37 cellular contexts compared by ENCODE assay signal in the genomic region with DNA sequence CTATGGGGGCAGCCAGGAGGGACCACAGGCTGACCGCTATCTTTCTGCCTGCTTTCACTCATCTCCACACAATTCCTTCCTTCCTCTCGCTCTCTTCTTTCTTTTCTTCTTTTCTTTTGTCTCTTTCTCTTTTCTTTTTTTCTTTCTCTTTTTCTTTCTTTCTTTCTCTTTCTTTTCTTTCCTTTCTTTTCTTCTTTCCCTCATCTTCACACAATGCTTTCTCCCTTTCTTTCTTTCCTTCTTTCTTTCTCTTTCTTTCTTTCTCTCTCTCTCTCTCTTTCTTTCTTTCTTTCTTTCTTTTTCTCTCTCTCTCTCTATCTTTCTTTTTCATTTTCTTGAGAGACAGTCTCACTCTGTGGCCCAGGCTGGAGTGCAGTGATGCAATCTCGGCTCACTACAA. TPM values are rescaled to one million over a fixed set of nuclear protein-coding genes. Genes with fewer than 3 reads are reported as not detected.
"Had no signal": no experiment of that assay in that cellular context is flagged by ENCODE, and none has a peak within 500 bp of the region (broad histone marks: within the 10 kb centered on the region; RNA-seq: fewer than 3 reads in every experiment).

No MANE protein-coding gene starts in this region.

- DNase-seq: activated CD4-positive, alpha-beta memory T cell treated with anti-CD3 and anti-CD28 coated beads, Interleukin-2, amount 10 ng/mL, durations not matched to agents 7 days and 5 days; activated CD4-positive, alpha-beta T cell treated with anti-CD3 and anti-CD28 coated beads for 1 hour; activated CD4-positive, alpha-beta T cell treated with anti-CD3 and anti-CD28 coated beads for 36 hours; activated CD4-positive, alpha-beta T cell treated with anti-CD3 and anti-CD28 coated beads for 48 hours; activated CD4-positive, alpha-beta T cell treated with anti-CD3 and anti-CD28 coated beads, Interleukin-2, amount 10 ng/mL, durations not matched to agents 7 days and 5 days; activated CD4-positive, alpha-beta T cell treated with anti-CD3 and anti-CD28 coated beads, Interleukin-2, amount 50 U/mL, for 48 hours; activated CD4-positive, CD25-positive, alpha-beta regulatory T cell; activated CD8-positive, alpha-beta memory T cell treated with anti-CD3 and anti-CD28 coated beads for 24 hours; activated CD8-positive, alpha-beta memory T cell treated with anti-CD3 and anti-CD28 coated beads, Interleukin-2, amount 10 ng/mL, durations not matched to agents 7 days and 5 days; activated CD8-positive, alpha-beta memory T cell treated with anti-CD3 and anti-CD28 coated beads, Interleukin-2, amount 50 U/mL, for 48 hours; activated effector memory CD4-positive, alpha-beta T cell treated with Interleukin-2 at 50 U/mL for 16 hours; activated gamma-delta T cell; activated naive CD4-positive, alpha-beta T cell treated with anti-CD3 and anti-CD28 coated beads, Interleukin-2, amount 10 ng/mL, durations not matched to agents 7 days and 5 days; activated naive CD4-positive, alpha-beta T cell treated with Interleukin-2 at 50 U/mL for 16 hours; activated naive CD8-positive, alpha-beta T cell treated with anti-CD3 and anti-CD28 coated beads, Interleukin-2, amount 10 ng/mL, durations not matched to agents 7 days and 5 days; activated naive CD8-positive, alpha-beta T cell treated with anti-CD3 and anti-CD28 coated beads, Interleukin-2, amount 50 U/mL, for 24 hours; activated T-cell treated with anti-CD3 and anti-CD28 coated beads, Interleukin-2, amount 50 U/mL, for 24 hours; activated T-cell treated with anti-CD3 and anti-CD28 coated beads, Interleukin-2, amount 50 U/mL, for 48 hours; amygdala; anterior cingulate cortex; central memory CD4-positive, alpha-beta T cell; T-helper 1 cell; T-helper 2 cell; T-helper 9 cell had no signal

- H3K9me3 ChIP-seq: ascending aorta had no signal

- FAIRE-seq: bronchial epithelial cell, colon, TTC549 had no signal

- H3K27ac Mint-ChIP-seq: activated CD4-positive, alpha-beta memory T cell treated with anti-CD3 and anti-CD28 coated beads, Interleukin-2, amount 10 ng/mL, durations not matched to agents 7 days and 5 days; activated CD4-positive, alpha-beta T cell treated with anti-CD3 and anti-CD28 coated beads for 36 hours; activated CD4-positive, alpha-beta T cell treated with anti-CD3 and anti-CD28 coated beads, Interleukin-2, amount 10 ng/mL, durations not matched to agents 7 days and 5 days; activated CD8-positive, alpha-beta memory T cell treated with anti-CD3 and anti-CD28 coated beads, Interleukin-2, amount 10 ng/mL, durations not matched to agents 7 days and 5 days; activated naive CD4-positive, alpha-beta T cell treated with anti-CD3 and anti-CD28 coated beads, Interleukin-2, amount 10 ng/mL, durations not matched to agents 7 days and 5 days; activated naive CD8-positive, alpha-beta T cell; activated naive CD8-positive, alpha-beta T cell treated with anti-CD3 and anti-CD28 coated beads, Interleukin-2, amount 10 ng/mL, durations not matched to agents 7 days and 5 days; activated naive CD8-positive, alpha-beta T cell treated with anti-CD3 and anti-CD28 coated beads, Interleukin-2, amount 50 U/mL, for 24 hours; activated T-cell treated with anti-CD3 and anti-CD28 coated beads, Interleukin-2, amount 50 U/mL, for 24 hours; activated T-helper 2 cell treated with anti-CD3 and anti-CD28 coated beads, Interferon-gamma antibody, Interleukin-2, Interleukin-4, amounts not matched to agents 10 μg/mL and 5 μg/mL and 100 μg/mL, durations not matched to agents 14 hours and 24 hours and 36 hours; brain; T-helper 1 cell treated with Interleukin-12 subunit alpha and Interleukin-12 subunit beta and Interleukin-4 antibody, amounts not matched to agents 30 μg/mL and 1 μg/mL, for 36 hours; T-helper 2 cell treated with Interferon-gamma antibody and Interleukin-4, amounts not matched to agents 5 μg/mL and 100 μg/mL, for 36 hours had no signal

- H3K36me3 Mint-ChIP-seq: activated CD8-positive, alpha-beta memory T cell treated with anti-CD3 and anti-CD28 coated beads, Interleukin-2, amount 10 ng/mL, durations not matched to agents 7 days and 5 days; activated naive CD4-positive, alpha-beta T cell treated with anti-CD3 and anti-CD28 coated beads, Interleukin-2, amount 10 ng/mL, durations not matched to agents 7 days and 5 days; activated naive CD4-positive, alpha-beta T cell treated with anti-CD3 and anti-CD28 coated beads, Interleukin-2, amount 50 U/mL, for 24 hours; activated naive CD8-positive, alpha-beta T cell; activated naive CD8-positive, alpha-beta T cell treated with anti-CD3 and anti-CD28 coated beads, Interleukin-2, amount 10 ng/mL, durations not matched to agents 7 days and 5 days; brain had no signal

- H3K36me3 ChIP-seq: ascending aorta, cardiac muscle cell had no signal

- ATAC-seq: activated CD4-positive, alpha-beta T cell treated with anti-CD3 and anti-CD28 coated beads for 36 hours; activated CD4-positive, CD25-positive, alpha-beta regulatory T cell treated with anti-CD3 and anti-CD28 coated beads, Interleukin-2, amount 50 U/mL, for 24 hours; activated CD8-positive, alpha-beta memory T cell treated with anti-CD3 and anti-CD28 coated beads, Interleukin-2, amount 10 ng/mL, durations not matched to agents 7 days and 5 days; activated naive CD8-positive, alpha-beta T cell treated with anti-CD3 and anti-CD28 coated beads, Interleukin-2, amount 50 U/mL, for 24 hours had no signal

- H3K4me3 Mint-ChIP-seq: activated CD4-positive, alpha-beta memory T cell treated with anti-CD3 and anti-CD28 coated beads, Interleukin-2, amount 10 ng/mL, durations not matched to agents 7 days and 5 days; activated CD4-positive, alpha-beta T cell treated with anti-CD3 and anti-CD28 coated beads for 36 hours; activated CD4-positive, alpha-beta T cell treated with anti-CD3 and anti-CD28 coated beads, Interleukin-2, amount 10 ng/mL, durations not matched to agents 7 days and 5 days; activated CD8-positive, alpha-beta memory T cell treated with anti-CD3 and anti-CD28 coated beads, Interleukin-2, amount 10 ng/mL, durations not matched to agents 7 days and 5 days; activated naive CD4-positive, alpha-beta T cell treated with anti-CD3 and anti-CD28 coated beads, Interleukin-2, amount 10 ng/mL, durations not matched to agents 7 days and 5 days; activated naive CD4-positive, alpha-beta T cell treated with anti-CD3 and anti-CD28 coated beads, Interleukin-2, amount 50 U/mL, for 24 hours; activated naive CD8-positive, alpha-beta T cell; activated naive CD8-positive, alpha-beta T cell treated with anti-CD3 and anti-CD28 coated beads, Interleukin-2, amount 10 ng/mL, durations not matched to agents 7 days and 5 days; activated naive CD8-positive, alpha-beta T cell treated with anti-CD3 and anti-CD28 coated beads, Interleukin-2, amount 50 U/mL, for 24 hours; activated T-cell treated with anti-CD3 and anti-CD28 coated beads, Interleukin-2, amount 50 U/mL, for 24 hours; T-helper 1 cell treated with Interleukin-12 subunit alpha and Interleukin-12 subunit beta and Interleukin-4 antibody, amounts not matched to agents 30 μg/mL and 1 μg/mL, for 36 hours; T-helper 2 cell treated with Interferon-gamma antibody and Interleukin-4, amounts not matched to agents 5 μg/mL and 100 μg/mL, for 36 hours had no signal

- H3K9me3 Mint-ChIP-seq: activated CD4-positive, alpha-beta memory T cell treated with anti-CD3 and anti-CD28 coated beads, Interleukin-2, amount 10 ng/mL, durations not matched to agents 7 days and 5 days; activated CD4-positive, alpha-beta T cell treated with anti-CD3 and anti-CD28 coated beads, Interleukin-2, amount 10 ng/mL, durations not matched to agents 7 days and 5 days; activated naive CD4-positive, alpha-beta T cell treated with anti-CD3 and anti-CD28 coated beads, Interleukin-2, amount 10 ng/mL, durations not matched to agents 7 days and 5 days; activated naive CD4-positive, alpha-beta T cell treated with anti-CD3 and anti-CD28 coated beads, Interleukin-2, amount 50 U/mL, for 24 hours; activated naive CD8-positive, alpha-beta T cell treated with anti-CD3 and anti-CD28 coated beads, Interleukin-2, amount 10 ng/mL, durations not matched to agents 7 days and 5 days; activated naive CD8-positive, alpha-beta T cell treated with anti-CD3 and anti-CD28 coated beads, Interleukin-2, amount 50 U/mL, for 24 hours; activated T-cell treated with anti-CD3 and anti-CD28 coated beads, Interleukin-2, amount 50 U/mL, for 24 hours; activated T-helper 2 cell treated with anti-CD3 and anti-CD28 coated beads, Interferon-gamma antibody, Interleukin-2, Interleukin-4, amounts not matched to agents 10 μg/mL and 5 μg/mL and 100 μg/mL, durations not matched to agents 14 hours and 24 hours and 36 hours; T-helper 1 cell treated with Interleukin-12 subunit alpha and Interleukin-12 subunit beta and Interleukin-4 antibody, amounts not matched to agents 30 μg/mL and 1 μg/mL, for 36 hours; T-helper 2 cell treated with Interferon-gamma antibody and Interleukin-4, amounts not matched to agents 5 μg/mL and 100 μg/mL, for 36 hours had no signal

- H3K4me3 ChIP-seq: ascending aorta, cardiac muscle cell had no signal

- H3K27ac ChIP-seq: ascending aorta, cardiac muscle cell, VCaP had no signal

RNA-seq across cellular contexts. Expression of a gene that starts 6.8 kb away (rescaled TPM):
- total RNA-seq: activated CD4-positive, alpha-beta T cell treated with anti-CD3 and anti-CD28 coated beads, Interleukin-2, amount 10 ng/mL, durations not matched to agents 7 days and 5 days; activated naive CD8-positive, alpha-beta T cell treated with anti-CD3 and anti-CD28 coated beads, Interleukin-2, amount 10 ng/mL, durations not matched to agents 7 days and 5 days had no signal
- polyA plus RNA-seq: cardiac muscle cell had no signal

RNA-seq across cellular contexts. Expression of a gene that starts 13.2 kb away (rescaled TPM):
- total RNA-seq: activated CD4-positive, alpha-beta T cell treated with anti-CD3 and anti-CD28 coated beads for 36 hours; activated CD4-positive, alpha-beta T cell treated with anti-CD3 and anti-CD28 coated beads, Interleukin-2, amount 10 ng/mL, durations not matched to agents 7 days and 5 days; activated CD8-positive, alpha-beta memory T cell treated with anti-CD3 and anti-CD28 coated beads, Interleukin-2, amount 10 ng/mL, durations not matched to agents 7 days and 5 days; activated naive CD8-positive, alpha-beta T cell treated with anti-CD3 and anti-CD28 coated beads, Interleukin-2, amount 10 ng/mL, durations not matched to agents 7 days and 5 days; ascending aorta; cardiac muscle cell had no signal

RNA-seq across cellular contexts. Expression of a gene that starts 57.3 kb away (rescaled TPM):
- total RNA-seq: activated CD4-positive, alpha-beta memory T cell treated with anti-CD3 and anti-CD28 coated beads, Interleukin-2, amount 10 ng/mL, durations not matched to agents 7 days and 5 days; activated CD4-positive, alpha-beta T cell treated with anti-CD3 and anti-CD28 coated beads for 36 hours; activated CD4-positive, alpha-beta T cell treated with anti-CD3 and anti-CD28 coated beads, Interleukin-2, amount 10 ng/mL, durations not matched to agents 7 days and 5 days; activated CD8-positive, alpha-beta memory T cell treated with anti-CD3 and anti-CD28 coated beads, Interleukin-2, amount 10 ng/mL, durations not matched to agents 7 days and 5 days; activated naive CD8-positive, alpha-beta T cell treated with anti-CD3 and anti-CD28 coated beads, Interleukin-2, amount 10 ng/mL, durations not matched to agents 7 days and 5 days; activated T-helper 2 cell treated with anti-CD3 and anti-CD28 coated beads, Interferon-gamma antibody, Interleukin-2, Interleukin-4, amounts not matched to agents 10 μg/mL and 5 μg/mL and 100 μg/mL, durations not matched to agents 14 hours and 24 hours and 36 hours; ascending aorta; bronchial epithelial cell; cardiac muscle cell had no signal
- polyA plus RNA-seq: cardiac muscle cell had no signal
